In the genomic region with DNA sequence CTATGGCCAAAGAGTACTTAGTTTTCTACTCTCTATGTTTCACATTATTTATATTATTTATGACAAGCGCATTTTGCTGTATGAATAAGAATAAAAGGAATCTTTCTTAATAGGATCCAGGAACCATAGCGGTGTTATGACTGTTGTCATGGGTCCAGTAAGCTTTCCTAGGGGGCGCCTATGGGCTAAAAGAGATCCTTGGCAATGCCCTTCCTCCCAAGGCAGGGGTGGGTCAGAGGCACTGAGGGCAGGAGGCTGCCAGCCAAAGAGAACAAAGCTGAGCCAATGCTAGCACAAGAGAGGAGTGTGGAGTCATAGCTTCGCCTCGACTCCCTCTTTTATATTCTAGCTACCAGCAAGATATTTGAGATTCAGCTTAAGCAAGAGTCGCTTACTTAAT, we compare ENCODE assay signal across 11 cellular contexts.
DNase-seq lines count a peak whose midpoint lies in the region; ATAC-seq and TF ChIP-seq lines count a peak whose summit lies in the region.
"Had no signal": no experiment of that assay in that cellular context is flagged by ENCODE, and none has a peak within 500 bp of the region (broad histone marks: within the 10 kb centered on the region; RNA-seq: fewer than 3 reads in every experiment).

No MANE protein-coding gene starts in this region.

- no peaks in the 10 kb centered on the region for H3K36me3 ChIP-seq in mesenchymal stem cell (ENCODE audit: control insufficient read depth in 1 of 2, insufficient read depth in 2 of 2, low read depth in 1 of 2, low read length in 2 of 2)
- H3K36me3 ChIP-seq in GM23248 (ENCODE audit: low read depth) = no peaks in the 10 kb centered on the region

- H3F3A ChIP-seq in GM23248 (ENCODE audit: insufficient read depth) = no peaks in the 10 kb centered on the region

- CTCF ChIA-PET in activated naive CD4-positive, alpha-beta T cell treated with anti-CD3 and anti-CD28 coated beads for 36 hours (lab: Charles Lee) = interaction anchor here (0.7 to 2.3 kb wide), 2 partner anchors 8 to 312 kb away, joined by 3 to 16 read pairs; no protein-coding TSS in a partner anchor

- H3K9me3 ChIP-seq in mesenchymal stem cell (ENCODE audit: control insufficient read depth, low read length) (no peaks in the 10 kb centered on the region), GM23248 (ENCODE audit: low read depth) (no peaks in the 10 kb centered on the region)

- peak overlapping the region in 1 of 2 experiments; percentile 35 for H3K14ac ChIP-seq in mesenchymal stem cell (ENCODE audit: low read length in 2 of 2)

- no peak for TF ChIP-seq CTCF in HFFc6 (IDR thresholded peaks at IDR 0.05)

- no peaks in the 10 kb centered on the region for H3K79me2 ChIP-seq in GM23248 (ENCODE audit: insufficient read depth)

- H3K4me2 ChIP-seq in mesenchymal stem cell (ENCODE audit: low read length, poor library complexity, severe bottlenecking) (no peak overlapping the region), GM23248 (ENCODE audit: unreplicated experiment) (no peak overlapping the region)

- in situ Hi-C loops in GM23248 (cut with MboI) = no loop called here

- H3K9ac ChIP-seq in mesenchymal stem cell (ENCODE audit: low read length) = peak overlapping the region; percentile 1
- H3K9ac ChIP-seq in GM23248 = no peak overlapping the region

- H3K27ac ChIP-seq in mesenchymal stem cell (ENCODE audit: low read length, poor library complexity, severe bottlenecking) = no peak overlapping the region
- no peak overlapping the region for H3K27ac ChIP-seq in GM23248

- H4K8ac ChIP-seq in mesenchymal stem cell (ENCODE audit: low read length) = no peak overlapping the region

- no peak for ATAC-seq in GM19452 (IDR thresholded peaks at IDR 0.05; ENCODE audit: unreplicated experiment)

- H2BK12ac ChIP-seq in mesenchymal stem cell (ENCODE audit: low read length in 2 of 2) = no peak overlapping the region

- no peaks in the 10 kb centered on the region for H3K9me3 Mint-ChIP-seq in HFFc6
- no peaks in the 10 kb centered on the region for H3K9me3 Mint-ChIP-seq in activated naive CD4-positive, alpha-beta T cell treated with anti-CD3 and anti-CD28 coated beads for 36 hours
- H3K9me3 Mint-ChIP-seq: activated T-helper 2 cell treated with anti-CD3 and anti-CD28 coated beads, Interferon-gamma antibody, Interleukin-2, Interleukin-4, amounts not matched to agents 10 μg/mL and 5 μg/mL and 100 μg/mL, durations not matched to agents 14 hours and 24 hours and 36 hours had no signal

- H4K20me1 ChIP-seq in GM23248 (ENCODE audit: insufficient read depth) = no peaks in the 10 kb centered on the region

- H3K36me3 Mint-ChIP-seq in HFFc6 (ENCODE audit: low read depth) = no peaks in the 10 kb centered on the region
- H3K36me3 Mint-ChIP-seq in activated naive CD4-positive, alpha-beta T cell treated with anti-CD3 and anti-CD28 coated beads for 36 hours (ENCODE audit: low read depth) = no peaks in the 10 kb centered on the region

- H2BK120ac ChIP-seq in mesenchymal stem cell (ENCODE audit: low read depth, low read length) = no peak overlapping the region

- no peak overlapping the region for H2AK5ac ChIP-seq in mesenchymal stem cell (ENCODE audit: low read length, severe bottlenecking)

- H4K91ac ChIP-seq in mesenchymal stem cell (ENCODE audit: low read length) = no peak overlapping the region

- no peak overlapping the region for H2AFZ ChIP-seq in mesenchymal stem cell (ENCODE audit: low read depth, low read length)
- H2AFZ ChIP-seq in GM23248 = no peak overlapping the region

- DNase-seq in COLO668 (lab: John Stamatoyannopoulos, UW; ENCODE audit: unreplicated experiment) = peak; percentile 16
- DNase-seq in NAMALWA (ENCODE audit: low spot score) = peak; percentile 5
- peak; percentile 16 for DNase-seq in cerebellum (ENCODE audit: low spot score)
- no peak for DNase-seq in mesenchymal stem cell
- no peak for DNase-seq in HFFc6
- DNase-seq in GM23248 = no peak
- DNase-seq in activated naive CD4-positive, alpha-beta T cell treated with anti-CD3 and anti-CD28 coated beads for 36 hours = no peak
- DNase-seq: NK-92 treated with Interleukin-12 subunit alpha and Interleukin-12 subunit beta, amount 100 ng/mL, for 24 hours had no signal

- H3K23ac ChIP-seq in mesenchymal stem cell (ENCODE audit: low read length in 2 of 2) = peak overlapping the region in 1 of 2 experiments; percentile 27

- peaks cover 18% of the 10 kb centered on the region for H3K4me1 Mint-ChIP-seq in HFFc6 (ENCODE audit: low read depth)
- H3K4me1 Mint-ChIP-seq in activated naive CD4-positive, alpha-beta T cell treated with anti-CD3 and anti-CD28 coated beads for 36 hours (ENCODE audit: low read depth) = peaks cover 16% of the 10 kb centered on the region

- no peak overlapping the region for H3K4me3 Mint-ChIP-seq in HFFc6
- no peak overlapping the region for H3K4me3 Mint-ChIP-seq in activated naive CD4-positive, alpha-beta T cell treated with anti-CD3 and anti-CD28 coated beads for 36 hours

- H3K4me3 ChIP-seq in mesenchymal stem cell (ENCODE audit: insufficient read depth in 1 of 2, low read depth in 1 of 2, low read length in 2 of 2) = no peak overlapping the region
- H3K4me3 ChIP-seq in GM23248 = no peak overlapping the region
- H3K4me3 ChIP-seq: lung had no signal

- no peak overlapping the region for H3K4ac ChIP-seq in mesenchymal stem cell (ENCODE audit: low read depth in 1 of 2, low read length in 2 of 2)

- no peaks in the 10 kb centered on the region for H3K4me1 ChIP-seq in mesenchymal stem cell (ENCODE audit: control insufficient read depth, insufficient read depth, low read depth, low read length)
- no peaks in the 10 kb centered on the region for H3K4me1 ChIP-seq in GM23248 (ENCODE audit: insufficient read depth)

- peaks cover 10 to 11% of the 10 kb centered on the region in 2 experiments for H3K27me3 ChIP-seq in mesenchymal stem cell (ENCODE audit: control insufficient read depth in 1 of 2, insufficient read depth in 1 of 2, low read length in 2 of 2)
- peaks cover 7% of the 10 kb centered on the region; the same call in 1 of the 2 replicates for H3K27me3 ChIP-seq in GM23248 (replicated peaks; ENCODE audit: insufficient read depth)

- no peaks in the 10 kb centered on the region; the same call in 1 of the 2 replicates for H3K27me3 Mint-ChIP-seq in HFFc6 (ENCODE audit: insufficient read depth)
- no peaks in the 10 kb centered on the region for H3K27me3 Mint-ChIP-seq in activated naive CD4-positive, alpha-beta T cell treated with anti-CD3 and anti-CD28 coated beads for 36 hours (ENCODE audit: low read depth)

- no peak overlapping the region for H2BK15ac ChIP-seq in mesenchymal stem cell (ENCODE audit: low read depth, poor library complexity, severe bottlenecking)

- no peak overlapping the region for H3K27ac Mint-ChIP-seq in HFFc6
- H3K27ac Mint-ChIP-seq in activated naive CD4-positive, alpha-beta T cell treated with anti-CD3 and anti-CD28 coated beads for 36 hours = no peak overlapping the region
- H3K27ac Mint-ChIP-seq: activated T-helper 2 cell treated with anti-CD3 and anti-CD28 coated beads, Interferon-gamma antibody, Interleukin-2, Interleukin-4, amounts not matched to agents 10 μg/mL and 5 μg/mL and 100 μg/mL, durations not matched to agents 14 hours and 24 hours and 36 hours had no signal

- H2BK5ac ChIP-seq in mesenchymal stem cell (ENCODE audit: low read depth, low read length, poor library complexity, severe bottlenecking) = no peak overlapping the region

- no peaks in the 10 kb centered on the region for H3K9me2 ChIP-seq in GM23248 (ENCODE audit: insufficient read depth)

- no peaks in the 10 kb centered on the region for H3K79me1 ChIP-seq in mesenchymal stem cell (replicated peaks; ENCODE audit: low read length, poor library complexity, severe bottlenecking)

- intact Hi-C loops in activated naive CD4-positive, alpha-beta T cell treated with anti-CD3 and anti-CD28 coated beads for 36 hours (cut with micrococcal nuclease) = loop anchor here (5.0 kb wide), 3 partner anchors 167 to 403 kb away; a partner anchor contains a TSS

- 68% methylated on average over 6 of the region's 6 CpGs for WGBS in mesenchymal stem cell
- WGBS in GM23248 (ENCODE audit: low coverage in 1 of 2, low lambda C conversion rate in 2 of 2, missing lambda C conversion rate in 2 of 2), 2 experiments = 46 to 57% methylated on average over 6 of the region's 6 CpGs

- H3K18ac ChIP-seq in mesenchymal stem cell (ENCODE audit: low read depth in 1 of 2, low read length in 2 of 2) = no peak overlapping the region

Comparison
In these comparisons a context has a peak if more than half of its experiments do, and no peak if none do; other contexts are left out.
1. DNase-seq: peak in COLO668 (single experiment), NAMALWA (single experiment) and cerebellum (single experiment); none in mesenchymal stem cell (single experiment), HFFc6 (single experiment), GM23248 (single experiment) and activated naive CD4-positive, alpha-beta T cell treated with anti-CD3 and anti-CD28 coated beads for 36 hours (single experiment).